8 cellular contexts compared by ENCODE assay signal in genomic region chr22:24554316-24555159, GRCh38. TPM values are rescaled to one million over a fixed set of nuclear protein-coding genes. Genes with fewer than 3 reads are reported as not detected.
DNase-seq lines count a peak whose midpoint lies in the region; TF ChIP-seq lines count a peak whose summit lies in the region.

TSS of gene GUCD1 (minus strand) at chr22:24555138. CDS start at chr22:24554991, 147 bp downstream.

- H3K4me1 ChIP-seq in ES-I3 (ENCODE audit: insufficient read depth, low read length) (peaks cover 8% of the 10 kb centered on the region; the same call in 1 of the 2 replicates), ascending aorta (peaks cover 20 to 31% of the 10 kb centered on the region in 2 donors), hepatocyte (ENCODE audit: insufficient read depth) (peaks cover 44% of the 10 kb centered on the region), sigmoid colon (peaks cover 0 to 51% (median 47%) of the 10 kb centered on the region in 4 donors)

- H3K27ac ChIP-seq in ascending aorta (peak within 1 kb of the TSS; percentile 98 to 99), hepatocyte (peak within 1 kb of the TSS; percentile 97), sigmoid colon (peak within 1 kb of the TSS; percentile 99)

- TF ChIP-seq CTCF in ascending aorta (IDR thresholded peaks at IDR 0.05) (no peak), hepatocyte (IDR thresholded peaks at IDR 0.05; ENCODE audit: poor library complexity) (no peak), sigmoid colon (IDR thresholded peaks at IDR 0.05) (no peak)

- peak within 1 kb of the TSS; percentile 96 for H3K9ac ChIP-seq in ES-I3 (ENCODE audit: low read depth, low read length)

- H3K27me3 ChIP-seq in H7 (ENCODE audit: control insufficient read depth, insufficient read depth, low read length) (no peaks in the 10 kb centered on the region), ascending aorta (no peaks in the 10 kb centered on the region), hepatocyte (no peaks in the 10 kb centered on the region), sigmoid colon (no peaks in the 10 kb centered on the region)

- TF ChIP-seq POLR2A in sigmoid colon (IDR thresholded peaks at IDR 0.05) = peak; percentile 51 to 81

- peaks cover 18% of the 10 kb centered on the region for H4K20me1 ChIP-seq in hepatocyte (ENCODE audit: insufficient read depth, poor library complexity, severe bottlenecking)

- no peaks in the 10 kb centered on the region for H3K9me2 ChIP-seq in hepatocyte (replicated peaks; ENCODE audit: insufficient read depth)

- peaks cover 24% of the 10 kb centered on the region for H3K36me3 ChIP-seq in ES-I3 (ENCODE audit: insufficient read depth, low read length)
- peaks cover 22% of the 10 kb centered on the region for H3K36me3 ChIP-seq in H7 (replicated peaks; ENCODE audit: control insufficient read depth, insufficient read depth, low read length)
- peaks cover 15 to 19% of the 10 kb centered on the region in 2 donors for H3K36me3 ChIP-seq in ascending aorta
- no peaks in the 10 kb centered on the region for H3K36me3 ChIP-seq in hepatocyte (replicated peaks; ENCODE audit: insufficient read depth, low read depth)
- H3K36me3 ChIP-seq in sigmoid colon = peaks cover 0 to 22% (median 10%) of the 10 kb centered on the region in 4 donors

- no peaks in the 10 kb centered on the region for H3K9me3 ChIP-seq in ES-I3 (ENCODE audit: control insufficient read depth, insufficient read depth, low read length)
- no peaks in the 10 kb centered on the region for H3K9me3 ChIP-seq in ascending aorta
- H3K9me3 ChIP-seq in hepatocyte (ENCODE audit: low read depth) = no peaks in the 10 kb centered on the region
- H3K9me3 ChIP-seq in sigmoid colon = no peaks in the 10 kb centered on the region

- DNase-seq in H7 (peak; percentile 61), RPMI7951 (ENCODE audit: low read depth) (peak; percentile 28), ascending aorta (ENCODE audit: low spot score in 2 of 2) (no peak), hepatocyte (ENCODE audit: low spot score) (peak; percentile 59), sigmoid colon (no peak), SHP77 treated with DMSO at 0.1 percent for 48 hours (lab: John Stamatoyannopoulos, UW) (no peak)
- no peak for DNase-seq in activated CD4-positive, CD25-positive, alpha-beta regulatory T cell treated with anti-CD3 and anti-CD28 coated beads, Interleukin-2, amount 50 U/mL, for 72 hours

- H3K79me2 ChIP-seq in hepatocyte = peaks cover 79% of the 10 kb centered on the region

- H3K4me3 ChIP-seq in H7 (ENCODE audit: insufficient read depth, low read depth, low read length) = peak within 1 kb of the TSS; percentile 100
- H3K4me3 ChIP-seq in ascending aorta = peak within 1 kb of the TSS; percentile 81 to 93
- H3K4me3 ChIP-seq in hepatocyte = peak within 1 kb of the TSS; percentile 87
- peak within 1 kb of the TSS; percentile 91 to 99 (median 94) for H3K4me3 ChIP-seq in sigmoid colon

- intact Hi-C loops in ascending aorta (cut with DNase I) (loop anchor here (1.0 to 2.0 kb wide), 2 partner anchors 9 to 38 kb away; partner anchors contain the start of gene LRRC75B), sigmoid colon (cut with DNase I) (loop anchor here (2.0 kb wide), 1 partner anchor 38 kb away; the partner anchor contains the start of gene LRRC75B)

- H3K4me2 ChIP-seq in hepatocyte = peak within 1 kb of the TSS; percentile 93

- 1% methylated on average over 36 of the region's 64 CpGs for WGBS in hepatocyte (ENCODE audit: low lambda C conversion rate, missing lambda C conversion rate)
- WGBS in sigmoid colon, 2 donors = 0 to 1% methylated on average over 64 of the region's 64 CpGs

- H2AFZ ChIP-seq in hepatocyte = peak within 1 kb of the TSS; percentile 55

- no peak for TF ChIP-seq EP300 in sigmoid colon (IDR thresholded peaks at IDR 0.05)

RNA-seq across cellular contexts. Expression of gene GUCD1, which starts in this region (rescaled TPM):
- total RNA-seq in H7 (2014; rRNA removed; shearing (Covaris generic)) = 188 and 209 TPM in 2 replicates
- total RNA-seq in RPMI7951 (2014; rRNA removed; shearing (Covaris generic)) = 60.7 and 69.4 TPM in 2 replicates
- total RNA-seq in ascending aorta (80.0 TPM), hepatocyte (143 and 149 TPM in 2 replicates), sigmoid colon (10 to 100 TPM; 85.6 to 98.6 (median 89.4) TPM)
- polyA plus RNA-seq in hepatocyte (84.9 and 102 TPM in 2 replicates), sigmoid colon (100 to 1,000 TPM; 153 to 301 (median 160) TPM)

Comparison
In these comparisons a context has a peak if more than half of its experiments do, and no peak if none do; other contexts are left out.
1. DNase-seq: peak in H7 (single experiment), RPMI7951 (single experiment) and hepatocyte (single experiment); none in ascending aorta (0 of 2), sigmoid colon (single experiment), SHP77 treated with DMSO at 0.1 percent for 48 hours (single experiment) and activated CD4-positive, CD25-positive, alpha-beta regulatory T cell treated with anti-CD3 and anti-CD28 coated beads, Interleukin-2, amount 50 U/mL, for 72 hours (single experiment).
2. Peak in every context shown above with its lines, with median percentiles within 50 percentile points of each other: H3K4me3 ChIP-seq and H3K27ac ChIP-seq.